Comparison of ENCODE assay signal across 1 cellular context in genomic region chr2:190409616-190410015, GRCh38.
TF ChIP-seq lines count a peak whose summit lies in the region.

No MANE protein-coding gene starts in this region.

TF ChIP-seq in K562, 482 proteins besides CTCF, POLR2A, EP300 and RAD21 (continued from another document):
- TF ChIP-seq, protein P1, sequence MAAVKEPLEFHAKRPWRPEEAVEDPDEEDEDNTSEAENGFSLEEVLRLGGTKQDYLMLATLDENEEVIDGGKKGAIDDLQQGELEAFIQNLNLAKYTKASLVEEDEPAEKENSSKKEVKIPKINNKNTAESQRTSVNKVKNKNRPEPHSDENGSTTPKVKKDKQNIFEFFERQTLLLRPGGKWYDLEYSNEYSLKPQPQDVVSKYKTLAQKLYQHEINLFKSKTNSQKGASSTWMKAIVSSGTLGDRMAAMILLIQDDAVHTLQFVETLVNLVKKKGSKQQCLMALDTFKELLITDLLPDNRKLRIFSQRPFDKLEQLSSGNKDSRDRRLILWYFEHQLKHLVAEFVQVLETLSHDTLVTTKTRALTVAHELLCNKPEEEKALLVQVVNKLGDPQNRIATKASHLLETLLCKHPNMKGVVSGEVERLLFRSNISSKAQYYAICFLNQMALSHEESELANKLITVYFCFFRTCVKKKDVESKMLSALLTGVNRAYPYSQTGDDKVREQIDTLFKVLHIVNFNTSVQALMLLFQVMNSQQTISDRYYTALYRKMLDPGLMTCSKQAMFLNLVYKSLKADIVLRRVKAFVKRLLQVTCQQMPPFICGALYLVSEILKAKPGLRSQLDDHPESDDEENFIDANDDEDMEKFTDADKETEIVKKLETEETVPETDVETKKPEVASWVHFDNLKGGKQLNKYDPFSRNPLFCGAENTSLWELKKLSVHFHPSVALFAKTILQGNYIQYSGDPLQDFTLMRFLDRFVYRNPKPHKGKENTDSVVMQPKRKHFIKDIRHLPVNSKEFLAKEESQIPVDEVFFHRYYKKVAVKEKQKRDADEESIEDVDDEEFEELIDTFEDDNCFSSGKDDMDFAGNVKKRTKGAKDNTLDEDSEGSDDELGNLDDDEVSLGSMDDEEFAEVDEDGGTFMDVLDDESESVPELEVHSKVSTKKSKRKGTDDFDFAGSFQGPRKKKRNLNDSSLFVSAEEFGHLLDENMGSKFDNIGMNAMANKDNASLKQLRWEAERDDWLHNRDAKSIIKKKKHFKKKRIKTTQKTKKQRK (IDR thresholded peaks at IDR 0.05; ENCODE audit: borderline replicate concordance, low read depth, low read length), result no peak
- TF ChIP-seq HNRNPK (IDR thresholded peaks at IDR 0.05; ENCODE audit: low read depth, low read length, poor library complexity, severe bottlenecking), result no peak
